8 cellular contexts compared by ENCODE assay signal in genomic region chr6:31729515-31729978, GRCh38.
DNase-seq lines count a peak whose midpoint lies in the region; ATAC-seq lines count a peak whose summit lies in the region.

No MANE protein-coding gene starts in this region.

- no peaks in the 10 kb centered on the region for H3K27me3 Mint-ChIP-seq in memory B cell

- H3K9me3 ChIP-seq in endocrine pancreas (ENCODE audit: control insufficient read depth, low read length) = no peaks in the 10 kb centered on the region

- H3K9ac ChIP-seq in endocrine pancreas (ENCODE audit: control insufficient read depth, insufficient read depth, low read length) = peak overlapping the region; percentile 92

- peak overlapping the region; percentile 100 for H3K4me3 Mint-ChIP-seq in memory B cell

- peak; percentile 92 for DNase-seq in ELR (ENCODE audit: low read depth)
- DNase-seq in NCI-H69 (lab: John Stamatoyannopoulos, UW) = peak; percentile 87
- DNase-seq in activated CD8-positive, alpha-beta memory T cell treated with anti-CD3 and anti-CD28 coated beads for 4 hours (ENCODE audit: low read depth in 2 of 2) = peak; percentile 64 to 66
- DNase-seq in memory B cell (ENCODE audit: low spot score in 2 of 2) = peak; percentile 84 to 86
- peak in 2 of 3 donors; percentile 55 to 78 for DNase-seq in stimulated activated CD4-positive, alpha-beta T cell treated with anti-CD3 and anti-CD28 coated beads, TNF-alpha, amount 100 ng/mL, for 48 hours (ENCODE audit: low read depth in 3 of 3)

- ATAC-seq in HG02840 (IDR thresholded peaks at IDR 0.05; ENCODE audit: low FRiP score, unreplicated experiment) = peak; percentile 44
- peak; percentile 67 for ATAC-seq in memory B cell (ENCODE audit: low read depth)
- ATAC-seq in GM18858 (IDR thresholded peaks at IDR 0.05; ENCODE audit: unreplicated experiment) = no peak

- peaks cover 36% of the 10 kb centered on the region for H3K36me3 Mint-ChIP-seq in memory B cell

- H3K4me1 ChIP-seq in endocrine pancreas (ENCODE audit: control insufficient read depth, insufficient read depth, low read length) = no peaks in the 10 kb centered on the region

- no peaks in the 10 kb centered on the region for H3K9me3 Mint-ChIP-seq in memory B cell

- peak overlapping the region; percentile 46 for H3K4me3 ChIP-seq in endocrine pancreas (ENCODE audit: control insufficient read depth, insufficient read depth, low read length)

- H3K36me3 ChIP-seq in endocrine pancreas (ENCODE audit: control insufficient read depth, insufficient read depth, low read length) = peaks cover 4% of the 10 kb centered on the region

- H3K4me1 Mint-ChIP-seq in memory B cell = peaks cover 48% of the 10 kb centered on the region

- H3K27me3 ChIP-seq in endocrine pancreas (ENCODE audit: control insufficient read depth, insufficient read depth, low read length) = no peaks in the 10 kb centered on the region

- peak overlapping the region; percentile 90 for H3K27ac Mint-ChIP-seq in memory B cell
